9 cellular contexts compared by ENCODE assay signal in the genomic region with DNA sequence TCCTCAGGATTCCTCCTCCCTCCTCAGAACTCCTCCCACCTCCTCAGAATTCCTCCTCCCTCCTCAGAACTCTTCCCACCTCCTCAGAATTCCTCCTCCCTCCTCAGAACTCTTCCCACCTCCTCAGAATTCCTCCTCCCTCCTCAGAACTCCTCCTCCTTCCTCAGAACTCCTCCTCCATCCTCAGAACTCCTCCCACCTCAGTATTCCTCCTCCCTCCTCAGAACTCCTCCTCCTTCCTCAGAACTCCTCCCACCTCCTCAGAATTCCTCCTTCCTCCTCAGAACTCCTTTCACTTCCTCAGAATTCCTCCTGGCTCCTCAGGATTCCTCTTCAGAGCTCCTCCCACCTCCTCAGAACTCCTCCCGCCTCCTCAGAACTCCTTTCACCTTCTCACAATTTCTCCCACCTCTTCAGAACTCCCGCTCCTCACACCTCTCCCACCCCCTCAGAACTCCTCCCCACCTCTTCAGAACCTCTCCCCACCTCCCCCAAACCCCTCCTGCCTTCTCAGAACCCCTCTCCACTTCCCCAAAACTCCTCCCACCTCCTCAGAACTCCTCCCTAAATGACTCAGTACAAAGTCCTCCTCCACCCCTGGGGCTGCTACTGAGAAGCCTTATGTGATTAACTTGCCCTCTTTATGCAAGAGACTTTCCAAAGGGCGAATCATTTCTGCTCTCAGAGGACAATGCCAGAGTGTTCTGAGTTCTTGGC. TPM values are rescaled to one million over a fixed set of nuclear protein-coding genes. Genes with fewer than 3 reads are reported as not detected.
DNase-seq lines count a peak whose midpoint lies in the region; ATAC-seq and TF ChIP-seq lines count a peak whose summit lies in the region.
"Had no signal": no experiment of that assay in that cellular context is flagged by ENCODE, and none has a peak within 500 bp of the region (broad histone marks: within the 10 kb centered on the region; RNA-seq: fewer than 3 reads in every experiment).

No MANE protein-coding gene starts in this region.

- H3K4me3 Mint-ChIP-seq in activated T-cell treated with anti-CD3 and anti-CD28 coated beads, Interleukin-2, amount 50 U/mL, for 72 hours = peak overlapping the region in 1 of 2 donors; percentile 10
- H3K4me3 Mint-ChIP-seq: naive B cell had no signal

- H3K4me3 ChIP-seq in kidney epithelial cell (ENCODE audit: low read depth, low read length) = no peak overlapping the region

- no peaks in the 10 kb centered on the region for H3K9me3 Mint-ChIP-seq in activated T-cell treated with anti-CD3 and anti-CD28 coated beads, Interleukin-2, amount 50 U/mL, for 72 hours

- no peaks in the 10 kb centered on the region for H3K27me3 ChIP-seq in kidney epithelial cell (ENCODE audit: control insufficient read depth, insufficient read depth, low read length)

- in situ Hi-C loops in ACHN (cut with HindIII; ENCODE audit: low pct_ligation_motif_present, low pct_unique_long_range_greater_than_20kb, low sequenced_read_pairs) (no loop called here), G401 (cut with HindIII; ENCODE audit: low sequenced_read_pairs) (no loop called here)

- no peaks in the 10 kb centered on the region for H3K36me3 Mint-ChIP-seq in activated T-cell treated with anti-CD3 and anti-CD28 coated beads, Interleukin-2, amount 50 U/mL, for 72 hours (ENCODE audit: insufficient read depth in 2 of 2)

- peaks cover 34% of the 10 kb centered on the region for H3K4me1 Mint-ChIP-seq in activated T-cell treated with anti-CD3 and anti-CD28 coated beads, Interleukin-2, amount 50 U/mL, for 72 hours (ENCODE audit: low read depth)

- no peaks in the 10 kb centered on the region for H3K36me3 ChIP-seq in kidney epithelial cell (ENCODE audit: control insufficient read depth, insufficient read depth, low read length)

- H3K27me3 Mint-ChIP-seq in activated T-cell treated with anti-CD3 and anti-CD28 coated beads, Interleukin-2, amount 50 U/mL, for 72 hours (ENCODE audit: low read depth) = no peaks in the 10 kb centered on the region
- H3K27me3 Mint-ChIP-seq: naive B cell had no signal

- no peak for TF ChIP-seq CTCF in kidney epithelial cell (IDR thresholded peaks at IDR 0.05; ENCODE audit: insufficient read depth, low read length, poor library complexity, severe bottlenecking)

- no peak overlapping the region for H3K27ac Mint-ChIP-seq in activated T-cell treated with anti-CD3 and anti-CD28 coated beads, Interleukin-2, amount 50 U/mL, for 72 hours

- DNase-seq in ACHN = peak; percentile 83
- peak; percentile 89 for DNase-seq in HT1080 (ENCODE audit: low read depth)
- DNase-seq in activated T-cell treated with anti-CD3 and anti-CD28 coated beads, Interleukin-2, amount 50 U/mL, for 72 hours = peak in 1 of 2 donors; percentile 37
- peak; percentile 29 for DNase-seq in kidney epithelial cell (ENCODE audit: low read depth)
- no peak for DNase-seq in NCI-H2081 (lab: John Stamatoyannopoulos, UW)
- DNase-seq in G401 (ENCODE audit: low spot score) = no peak
- DNase-seq: naive B cell had no signal

- ATAC-seq in activated T-cell treated with anti-CD3 and anti-CD28 coated beads, Interleukin-2, amount 50 U/mL, for 72 hours (replicated peaks in 1 of 2) = peak; percentile 65 to 75
- no peak for ATAC-seq in GM19035 (IDR thresholded peaks at IDR 0.05; ENCODE audit: unreplicated experiment)
- ATAC-seq in GM18907 (IDR thresholded peaks at IDR 0.05; ENCODE audit: unreplicated experiment) = no peak

RNA-seq across cellular contexts. Expression of gene SLC46A2, which starts 23.2 kb away (rescaled TPM):
- total RNA-seq in HT1080 (2014; rRNA removed; shearing (Covaris generic)) = not detected in 2 replicates
- not detected in 2 replicates for polyA plus RNA-seq in HT1080 (2015; cell fraction: cytosol; rRNA removed)
- polyA plus RNA-seq in HT1080 (2015; cell fraction: nucleus; rRNA removed) = not detected in 2 replicates
- total RNA-seq in activated T-cell treated with anti-CD3 and anti-CD28 coated beads, Interleukin-2, amount 50 U/mL, for 72 hours = not detected
- not detected in 2 replicates for total RNA-seq in kidney epithelial cell
- total RNA-seq in G401 (2014; rRNA removed; shearing (Covaris generic)) = not detected in 2 replicates

Comparison
In these comparisons a context has a peak if more than half of its experiments do, and no peak if none do; other contexts are left out.
1. DNase-seq: peak in ACHN (single experiment), HT1080 (single experiment) and kidney epithelial cell (single experiment); none in NCI-H2081 (0 of 2) and G401 (single experiment).
2. ATAC-seq: peak in activated T-cell treated with anti-CD3 and anti-CD28 coated beads, Interleukin-2, amount 50 U/mL, for 72 hours (2 of 2); none in GM19035 (single experiment) and GM18907 (single experiment).